ENCODE assay signal across 28 cellular contexts in the genomic region with DNA sequence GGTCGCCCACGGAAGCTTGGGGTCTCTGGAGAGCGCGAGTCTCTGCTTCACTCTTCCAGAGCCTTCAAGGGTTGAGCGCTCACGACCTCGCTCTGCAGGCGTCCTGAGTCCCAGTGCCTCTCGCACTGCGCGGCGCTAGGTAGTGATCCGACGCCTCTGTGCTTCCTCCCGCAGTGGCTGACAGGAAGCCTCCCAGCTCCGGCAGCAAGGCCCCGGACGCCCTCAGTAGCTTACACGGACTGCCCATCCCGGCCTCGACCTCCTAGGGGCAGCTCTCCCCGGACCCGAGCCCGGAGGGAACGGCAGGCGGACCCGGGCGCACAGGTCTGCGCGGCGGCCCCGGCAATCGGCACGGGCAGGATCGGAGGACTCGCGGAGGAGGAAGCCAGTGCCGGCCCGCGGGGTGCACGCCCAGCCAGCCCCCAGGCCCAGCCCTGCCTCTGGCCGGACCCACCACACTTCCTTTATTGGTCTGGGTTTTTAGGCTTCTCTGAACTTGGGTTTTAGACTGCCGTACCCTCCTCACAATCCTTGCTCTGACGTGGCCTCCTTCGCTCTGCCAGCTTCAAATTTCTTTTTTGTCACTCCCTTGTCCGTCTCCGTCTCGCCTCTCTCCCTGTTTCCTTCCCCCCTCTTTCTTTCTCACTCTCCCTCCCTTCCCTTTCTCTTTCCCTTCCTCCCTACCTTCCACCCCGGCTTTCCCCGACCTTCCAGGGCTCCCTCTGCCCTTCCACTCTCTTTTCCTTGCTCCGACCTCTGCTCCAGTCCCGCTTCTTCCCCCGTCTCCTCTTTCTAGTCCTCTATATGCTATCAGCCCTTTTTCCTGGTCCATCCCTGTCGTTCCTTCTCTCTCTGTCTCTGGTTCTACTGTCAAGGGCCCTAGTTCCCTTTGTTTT. TPM values are rescaled to one million over a fixed set of nuclear protein-coding genes. Genes with fewer than 3 reads are reported as not detected.
DNase-seq lines count a peak whose midpoint lies in the region; ATAC-seq and TF ChIP-seq lines count a peak whose summit lies in the region.
"Had no signal": no experiment of that assay in that cellular context is flagged by ENCODE, and none has a peak within 500 bp of the region (broad histone marks: within the 10 kb centered on the region; RNA-seq: fewer than 3 reads in every experiment).

No MANE protein-coding gene starts in this region.

- no peak overlapping the region for H3K4me3 Mint-ChIP-seq in T-helper 1 cell treated with Interleukin-12 subunit alpha and Interleukin-12 subunit beta and Interleukin-4 antibody, amounts not matched to agents 30 μg/mL and 1 μg/mL, for 36 hours
- H3K4me3 Mint-ChIP-seq: activated T-helper 17 cell treated with anti-CD3 and anti-CD28 coated beads, Interleukin-2, amount 50 U/mL, for 72 hours; CD8-positive, alpha-beta T cell; central memory CD8-positive, alpha-beta T cell; neural crest cell had no signal

- H3K27ac ChIP-seq in iPS DF 6.9 (ENCODE audit: low read length) (no peak overlapping the region), neural cell (ENCODE audit: low read length) (no peak overlapping the region), upper lobe of right lung (no peak overlapping the region)
- H3K27ac ChIP-seq: A549, psoas muscle, uterus had no signal

- H3K36me3 Mint-ChIP-seq in T-helper 1 cell treated with Interleukin-12 subunit alpha and Interleukin-12 subunit beta and Interleukin-4 antibody, amounts not matched to agents 30 μg/mL and 1 μg/mL, for 36 hours (ENCODE audit: low read depth): no peaks in the 10 kb centered on the region
- H3K36me3 Mint-ChIP-seq: CD8-positive, alpha-beta T cell had no signal

- peaks cover 66% of the 10 kb centered on the region for H3K27me3 ChIP-seq in iPS DF 6.9 (ENCODE audit: control insufficient read depth, insufficient read depth, low read length)
- peaks cover 98% of the 10 kb centered on the region for H3K27me3 ChIP-seq in neural cell (ENCODE audit: insufficient read depth, low read depth, low read length)
- H3K27me3 ChIP-seq in upper lobe of right lung: peaks cover 88% of the 10 kb centered on the region

- H3K27ac Mint-ChIP-seq in T-helper 1 cell treated with Interleukin-12 subunit alpha and Interleukin-12 subunit beta and Interleukin-4 antibody, amounts not matched to agents 30 μg/mL and 1 μg/mL, for 36 hours: peak overlapping the region; percentile 39
- H3K27ac Mint-ChIP-seq: activated naive CD4-positive, alpha-beta T cell treated with anti-CD3 and anti-CD28 coated beads, Interleukin-2, amount 50 U/mL, for 72 hours; activated T-helper 17 cell treated with anti-CD3 and anti-CD28 coated beads, Interleukin-2, amount 50 U/mL, for 72 hours; CD8-positive, alpha-beta T cell had no signal

- H4K20me1 ChIP-seq in neural cell (ENCODE audit: insufficient read depth): no peaks in the 10 kb centered on the region

- intact Hi-C loops in upper lobe of right lung (cut with DNase I): no loop called here

- no peaks in the 10 kb centered on the region for H3K4me1 ChIP-seq in iPS DF 6.9 (ENCODE audit: control insufficient read depth, insufficient read depth, low read length)
- H3K4me1 ChIP-seq in upper lobe of right lung: no peaks in the 10 kb centered on the region
- H3K4me1 ChIP-seq: A549, psoas muscle, uterus had no signal

- no peaks in the 10 kb centered on the region for H3K9me2 ChIP-seq in neural cell (ENCODE audit: insufficient read depth, low read length)

- no peaks in the 10 kb centered on the region for H3K9me3 Mint-ChIP-seq in T-helper 1 cell treated with Interleukin-12 subunit alpha and Interleukin-12 subunit beta and Interleukin-4 antibody, amounts not matched to agents 30 μg/mL and 1 μg/mL, for 36 hours
- H3K9me3 Mint-ChIP-seq: activated naive CD4-positive, alpha-beta T cell treated with anti-CD3 and anti-CD28 coated beads, Interleukin-2, amount 50 U/mL, for 72 hours; activated T-helper 17 cell treated with anti-CD3 and anti-CD28 coated beads, Interleukin-2, amount 50 U/mL, for 72 hours; CD8-positive, alpha-beta T cell; central memory CD8-positive, alpha-beta T cell; neural crest cell had no signal

- no peak for TF ChIP-seq CTCF in neural cell (IDR thresholded peaks at IDR 0.05; ENCODE audit: poor library complexity, severe bottlenecking)
- TF ChIP-seq CTCF in upper lobe of right lung (IDR thresholded peaks at IDR 0.05): no peak

- DNase-seq in T-helper 1 cell (no peak), iPS DF 6.9 (ENCODE audit: low read depth, low spot score) (no peak), upper lobe of right lung (no peak), HuH-7 (ENCODE audit: low spot score) (no peak), NCI-H446 (lab: John Stamatoyannopoulos, UW) (no peak)
- DNase-seq: activated CD4-positive, alpha-beta T cell treated with anti-CD3 and anti-CD28 coated beads, Interleukin-2, amount 50 U/mL, for 48 hours; activated CD8-positive, alpha-beta memory T cell treated with anti-CD3 and anti-CD28 coated beads, Interleukin-2, amount 50 U/mL, for 4 hours; CD8-positive, alpha-beta T cell; NCI-H187 treated with DMSO at 0.1 percent for 48 hours; NCI-H226; OCI-M1; psoas muscle; substantia nigra; uterus had no signal

- no peak overlapping the region for H2AFZ ChIP-seq in neural cell (ENCODE audit: low read depth, low read length)

- no peaks in the 10 kb centered on the region for H3K79me2 ChIP-seq in neural cell (replicated peaks; ENCODE audit: insufficient read depth, low read length)

- H3K4me1 Mint-ChIP-seq in T-helper 1 cell treated with Interleukin-12 subunit alpha and Interleukin-12 subunit beta and Interleukin-4 antibody, amounts not matched to agents 30 μg/mL and 1 μg/mL, for 36 hours (ENCODE audit: low read depth): no peaks in the 10 kb centered on the region
- H3K4me1 Mint-ChIP-seq: central memory CD8-positive, alpha-beta T cell; neural crest cell had no signal

- peaks cover 69% of the 10 kb centered on the region for H3K27me3 Mint-ChIP-seq in T-helper 1 cell treated with Interleukin-12 subunit alpha and Interleukin-12 subunit beta and Interleukin-4 antibody, amounts not matched to agents 30 μg/mL and 1 μg/mL, for 36 hours (ENCODE audit: low read depth)

- H3K4me2 ChIP-seq in neural cell (ENCODE audit: low read length): no peak overlapping the region
- H3K4me2 ChIP-seq: A549 had no signal

- no CpG with 5 or more reads among the region's 54 CpGs for WGBS in iPS DF 6.9 (ENCODE audit: insufficient coverage, insufficient read length)

- H3K36me3 ChIP-seq in iPS DF 6.9 (ENCODE audit: control insufficient read depth, insufficient read depth, low read length) (no peaks in the 10 kb centered on the region), neural cell (ENCODE audit: insufficient read depth, low read length) (no peaks in the 10 kb centered on the region), upper lobe of right lung (no peaks in the 10 kb centered on the region)
- H3K36me3 ChIP-seq: uterus had no signal

- no peak for TF ChIP-seq EP300 in neural cell (conservative IDR thresholded peaks at IDR 0.05; ENCODE audit: poor library complexity, severe bottlenecking)

- H3F3A ChIP-seq in neural cell (ENCODE audit: insufficient read depth, low read length, poor library complexity, severe bottlenecking): no peaks in the 10 kb centered on the region

- H3K9me3 ChIP-seq in iPS DF 6.9 (ENCODE audit: control insufficient read depth, insufficient read depth, low read length): no peaks in the 10 kb centered on the region
- no peaks in the 10 kb centered on the region for H3K9me3 ChIP-seq in neural cell (ENCODE audit: low read length)
- no peaks in the 10 kb centered on the region for H3K9me3 ChIP-seq in upper lobe of right lung
- H3K9me3 ChIP-seq: A549, psoas muscle, uterus had no signal

- TF ChIP-seq RAD21 in neural cell (conservative IDR thresholded peaks at IDR 0.05): no peak

- H3K9ac ChIP-seq in neural cell (ENCODE audit: low read length): no peak overlapping the region

- ATAC-seq in upper lobe of right lung (peak; percentile 25), GM18909 (IDR thresholded peaks at IDR 0.05; ENCODE audit: poor library complexity, unreplicated experiment) (no peak)
- ATAC-seq: activated naive CD4-positive, alpha-beta T cell treated with anti-CD3 and anti-CD28 coated beads, Interleukin-2, amount 50 U/mL, for 72 hours; activated T-helper 17 cell treated with anti-CD3 and anti-CD28 coated beads, Interleukin-2, amount 50 U/mL, for 72 hours; CD8-positive, alpha-beta T cell; psoas muscle; Right ventricle myocardium inferior had no signal

- H3K4me3 ChIP-seq in iPS DF 6.9 (ENCODE audit: low read length) (peak overlapping the region; percentile 5; the same call in 1 of the 2 replicates), neural cell (ENCODE audit: low read length) (no peak overlapping the region), upper lobe of right lung (no peak overlapping the region)
- H3K4me3 ChIP-seq: A549, psoas muscle, uterus had no signal

TF ChIP-seq in neural cell, 6 proteins besides CTCF, POLR2A, EP300 and RAD21:
- TF ChIP-seq POLR2AphosphoS5 (IDR thresholded peaks at IDR 0.05): no peak
- TF ChIP-seq EZH2 (IDR thresholded peaks at IDR 0.05; ENCODE audit: borderline replicate concordance, insufficient read depth, low read length, poor library complexity, severe bottlenecking): peak; percentile 85
- TF ChIP-seq MXI1 (conservative IDR thresholded peaks at IDR 0.05; ENCODE audit: poor library complexity, severe bottlenecking): no peak
TF ChIP-seq in neural cell: peak in this region for 1.

RNA-seq across cellular contexts. Expression of gene PAX1, which starts 9.1 kb away (rescaled TPM):
- not detected in 2 replicates for polyA plus RNA-seq in neural cell
- not detected in 2 replicates for polyA minus RNA-seq in neural cell
- total RNA-seq in upper lobe of right lung: not detected
- total RNA-seq: activated naive CD4-positive, alpha-beta T cell treated with anti-CD3 and anti-CD28 coated beads, Interleukin-2, amount 50 U/mL, for 72 hours; activated T-helper 17 cell treated with anti-CD3 and anti-CD28 coated beads, Interleukin-2, amount 50 U/mL, for 72 hours; CD8-positive, alpha-beta T cell; dermis microvascular lymphatic vessel endothelial cell; fibroblast of lung; glomerular endothelial cell; LHCN-M2; mononuclear cell; neural crest cell; Right ventricle myocardium inferior; uterus had no signal
- polyA plus RNA-seq: A549, fibroblast of lung had no signal
